Comparison of ENCODE assay signal across 8 cellular contexts in genomic region chr3:45688194-45688881, GRCh38. TPM values are rescaled to one million over a fixed set of nuclear protein-coding genes. Genes with fewer than 3 reads are reported as not detected.
A peak's percentile ranks its signal among the peaks of the same experiment; 100 is the strongest.
DNase-seq lines count a peak whose midpoint lies in the region; ATAC-seq and TF ChIP-seq lines count a peak whose summit lies in the region.

No MANE protein-coding gene starts in this region.

- intact Hi-C loops in activated CD4-positive, alpha-beta T cell treated with anti-CD3 and anti-CD28 coated beads, Interleukin-2, amount 10 ng/mL, durations not matched to agents 24 days and 14 days (cut with micrococcal nuclease): loop anchor here (1.0 to 2.0 kb wide), 3 partner anchors 24 to 462 kb away; partner anchors contain the start of gene TMEM158
- intact Hi-C loops in naive thymus-derived CD4-positive, alpha-beta T cell (cut with micrococcal nuclease): loop anchor here (1.0 to 10.0 kb wide), 9 partner anchors 11 to 1350 kb away; partner anchors contain the start of genes CCDC12 (in 1 of the 2), CCR5 (in 1 of the 2), FYCO1 (in 1 of the 2) and KIAA1143 (in 1 of the 2)

- H3K27ac Mint-ChIP-seq in activated CD4-positive, alpha-beta T cell treated with anti-CD3 and anti-CD28 coated beads, Interleukin-2, amount 10 ng/mL, durations not matched to agents 24 days and 14 days: peak overlapping the region; percentile 94
- H3K27ac Mint-ChIP-seq in naive thymus-derived CD4-positive, alpha-beta T cell: peak overlapping the region; percentile 96 to 100 (median 99)

- no peaks in the 10 kb centered on the region for H3K27me3 ChIP-seq in BE2C
- H3K27me3 ChIP-seq in naive thymus-derived CD4-positive, alpha-beta T cell (ENCODE audit: control insufficient read depth in 2 of 2, insufficient read depth in 2 of 2, low read length in 2 of 2): no peaks in the 10 kb centered on the region

- CTCF ChIA-PET in naive thymus-derived CD4-positive, alpha-beta T cell (lab: Charles Lee): interaction anchor here (4.3 kb wide), 1 partner anchor 28 kb away, joined by 22 read pairs; no protein-coding TSS in a partner anchor

- DNase-seq in BE2C (peak; percentile 53), NCI-H2029 (lab: John Stamatoyannopoulos, UW) (peak; percentile 50), epithelial cell of esophagus (ENCODE audit: low read depth) (peak; percentile 28), H4 (ENCODE audit: low spot score) (no peak)
- peak; percentile 81 for DNase-seq in activated CD4-positive, alpha-beta T cell treated with anti-CD3 and anti-CD28 coated beads, Interleukin-2, amount 10 ng/mL, durations not matched to agents 24 days and 14 days
- peak in 1 of 9 donors; percentile 25 for DNase-seq in naive thymus-derived CD4-positive, alpha-beta T cell

- H3K4me1 ChIP-seq in BE2C: no peaks in the 10 kb centered on the region
- H3K4me1 ChIP-seq in naive thymus-derived CD4-positive, alpha-beta T cell (ENCODE audit: control insufficient read depth in 2 of 2, insufficient read depth in 2 of 2, low read length in 2 of 2): peaks cover 32 to 33% of the 10 kb centered on the region in 2 donors

- peaks cover 4% of the 10 kb centered on the region for H3K36me3 ChIP-seq in BE2C
- peaks cover 0 to 8% (median 7%) of the 10 kb centered on the region in 3 experiments for H3K36me3 ChIP-seq in naive thymus-derived CD4-positive, alpha-beta T cell (ENCODE audit: control insufficient read depth in 2 of 3, insufficient read depth in 3 of 3, low read length in 3 of 3)

- POLR2A ChIA-PET in naive thymus-derived CD4-positive, alpha-beta T cell (lab: Charles Lee): interaction anchor here (0.7 to 3.8 kb wide), 8 partner anchors 10 to 300 kb away, joined by 3 to 31 read pairs (median 4); partner anchors contain the start of gene LARS2

- ATAC-seq in GM19467 (IDR thresholded peaks at IDR 0.05; ENCODE audit: unreplicated experiment): peak; percentile 0
- no peak for ATAC-seq in naive thymus-derived CD4-positive, alpha-beta T cell
- ATAC-seq in HG03196 (IDR thresholded peaks at IDR 0.05; ENCODE audit: unreplicated experiment): no peak

- TF ChIP-seq CTCF in BE2C (IDR thresholded peaks at IDR 0.05; ENCODE audit: low read depth, low read length) (no peak), epithelial cell of esophagus (IDR thresholded peaks at IDR 0.05; ENCODE audit: insufficient read depth, low read depth, low read length, missing control alignments) (no peak)

- H3K4me3 Mint-ChIP-seq in activated CD4-positive, alpha-beta T cell treated with anti-CD3 and anti-CD28 coated beads, Interleukin-2, amount 10 ng/mL, durations not matched to agents 24 days and 14 days: peak overlapping the region; percentile 87
- H3K4me3 Mint-ChIP-seq in naive thymus-derived CD4-positive, alpha-beta T cell: peak overlapping the region; percentile 87 to 98 (median 95)

- H3K4me3 ChIP-seq in BE2C (ENCODE audit: low read depth, low read length) (peak overlapping the region; percentile 81), epithelial cell of esophagus (ENCODE audit: low read length) (peak overlapping the region; percentile 77)
- H3K4me3 ChIP-seq in naive thymus-derived CD4-positive, alpha-beta T cell (ENCODE audit: low read length): peak overlapping the region; percentile 80

- H3K36me3 Mint-ChIP-seq in activated CD4-positive, alpha-beta T cell treated with anti-CD3 and anti-CD28 coated beads, Interleukin-2, amount 10 ng/mL, durations not matched to agents 24 days and 14 days (ENCODE audit: low read depth): peaks cover 32% of the 10 kb centered on the region
- H3K36me3 Mint-ChIP-seq in naive thymus-derived CD4-positive, alpha-beta T cell: peaks cover 8 to 25% (median 19%) of the 10 kb centered on the region in 5 donors

- peaks cover 4% of the 10 kb centered on the region for H3K27me3 Mint-ChIP-seq in activated CD4-positive, alpha-beta T cell treated with anti-CD3 and anti-CD28 coated beads, Interleukin-2, amount 10 ng/mL, durations not matched to agents 24 days and 14 days
- peaks cover 0 to 5% (median 0%) of the 10 kb centered on the region in 5 donors for H3K27me3 Mint-ChIP-seq in naive thymus-derived CD4-positive, alpha-beta T cell

- H3K27ac ChIP-seq in naive thymus-derived CD4-positive, alpha-beta T cell (ENCODE audit: low read depth, low read length): peak overlapping the region; percentile 96

- H3K9me3 ChIP-seq in BE2C: no peaks in the 10 kb centered on the region
- H3K9me3 ChIP-seq in naive thymus-derived CD4-positive, alpha-beta T cell (ENCODE audit: control insufficient read depth in 2 of 3, low read length in 3 of 3): no peaks in the 10 kb centered on the region

- H3K9me3 Mint-ChIP-seq in activated CD4-positive, alpha-beta T cell treated with anti-CD3 and anti-CD28 coated beads, Interleukin-2, amount 10 ng/mL, durations not matched to agents 24 days and 14 days: peaks cover 4% of the 10 kb centered on the region
- H3K9me3 Mint-ChIP-seq in naive thymus-derived CD4-positive, alpha-beta T cell: peaks cover 0 to 9% (median 0%) of the 10 kb centered on the region in 11 donors

- peaks cover 40% of the 10 kb centered on the region for H3K4me1 Mint-ChIP-seq in activated CD4-positive, alpha-beta T cell treated with anti-CD3 and anti-CD28 coated beads, Interleukin-2, amount 10 ng/mL, durations not matched to agents 24 days and 14 days
- H3K4me1 Mint-ChIP-seq in naive thymus-derived CD4-positive, alpha-beta T cell: peaks cover 34 to 68% (median 62%) of the 10 kb centered on the region in 7 donors

RNA-seq across cellular contexts. Expression of gene SACM1L, which starts 0.9 kb away (rescaled TPM):
- 31.2 TPM for polyA plus RNA-seq in BE2C (2012; ENCODE audit: insufficient read depth, insufficient read length, low read depth)
- 88.0 and 91.7 TPM in 2 replicates for total RNA-seq in activated CD4-positive, alpha-beta T cell treated with anti-CD3 and anti-CD28 coated beads, Interleukin-2, amount 10 ng/mL, durations not matched to agents 24 days and 14 days
- total RNA-seq in naive thymus-derived CD4-positive, alpha-beta T cell: 10 to 100 TPM; 60.8 to 93.8 (median 70.5) TPM
- polyA plus RNA-seq in naive thymus-derived CD4-positive, alpha-beta T cell: 10 to 100 TPM; 21.1 to 38.0 TPM
- total RNA-seq in H4 (2014; rRNA removed; shearing (Covaris generic)): 16.3 and 23.0 TPM in 2 replicates
